In the genomic region with DNA sequence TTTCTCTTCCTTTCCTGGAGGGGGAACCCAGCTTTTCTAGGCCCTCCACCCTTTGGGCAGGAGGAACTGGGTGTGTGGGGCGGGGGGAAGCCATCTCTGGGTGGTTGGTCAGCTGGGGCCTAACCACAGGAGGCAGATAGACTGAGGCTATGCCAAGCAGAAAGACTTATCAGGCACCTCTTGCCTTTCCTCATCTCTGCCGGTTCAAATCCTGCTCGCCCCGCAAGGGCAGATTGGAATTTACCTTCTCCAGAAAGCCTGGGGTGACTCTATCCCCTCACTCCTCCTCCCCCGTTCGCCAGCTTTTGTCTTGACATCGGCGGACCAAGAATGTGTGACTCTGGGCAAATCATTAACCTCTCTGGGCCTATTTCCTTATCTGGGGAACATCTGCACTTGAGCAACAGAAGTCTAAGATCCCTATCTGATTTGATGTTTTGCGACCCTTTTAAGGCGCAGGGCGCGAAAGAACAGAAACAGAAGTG, we compare ENCODE assay signal across 8 cellular contexts. TPM values are rescaled to one million over a fixed set of nuclear protein-coding genes. Genes with fewer than 3 reads are reported as not detected.
DNase-seq lines count a peak whose midpoint lies in the region; ATAC-seq, FAIRE-seq and TF ChIP-seq lines count a peak whose summit lies in the region.

No MANE protein-coding gene starts in this region.

- H3K36me3 ChIP-seq in pancreas: no peaks in the 10 kb centered on the region

- no peak for FAIRE-seq in pancreas (lab: Jason Lieb, UNC)

- 0% methylated on average over 12 of the region's 12 CpGs for WGBS in pancreas, 2 donors

- H3K9me3 ChIP-seq in pancreas: no peaks in the 10 kb centered on the region

- peak overlapping the region; percentile 72 for H3K27ac ChIP-seq in foreskin keratinocyte
- H3K27ac ChIP-seq in pancreas: peak overlapping the region; percentile 92 to 96 (median 94)

- peak overlapping the region; percentile 100 for H3K4me3 ChIP-seq in AG10803 (ENCODE audit: low read length)
- peak overlapping the region; percentile 79 to 98 (median 95) for H3K4me3 ChIP-seq in pancreas

- H3K27me3 ChIP-seq in foreskin keratinocyte (no peaks in the 10 kb centered on the region), pancreas (no peaks in the 10 kb centered on the region)

- intact Hi-C loops in pancreas (cut with DNase I): no loop called here

- H3K4me1 ChIP-seq in foreskin keratinocyte (peaks cover 14% of the 10 kb centered on the region), pancreas (peaks cover 12 to 18% (median 12%) of the 10 kb centered on the region in 3 donors)

- TF ChIP-seq CTCF in AG10803 (conservative IDR thresholded peaks at IDR 0.05; ENCODE audit: low read length): no peak
- TF ChIP-seq CTCF in foreskin keratinocyte (conservative IDR thresholded peaks at IDR 0.05): no peak
- no peak for TF ChIP-seq CTCF in pancreas (IDR thresholded peaks at IDR 0.05)

- DNase-seq in AG10803 (ENCODE audit: low read depth) (peak; percentile 40), NCI-H774 (lab: John Stamatoyannopoulos, UW) (peak; percentile 24), foreskin keratinocyte (no peak), pancreas (peak; percentile 32 to 52 (median 38)), NCI-H1436 treated with DMSO at 0.1 percent for 48 hours (lab: John Stamatoyannopoulos, UW) (no peak)
- DNase-seq in activated T-cell treated with anti-CD3 and anti-CD28 coated beads, Interleukin-2, amount 50 U/mL, for 1 hour: peak; percentile 57

- ATAC-seq in GM18511 (IDR thresholded peaks at IDR 0.05; ENCODE audit: unreplicated experiment): peak; percentile 51
- peak; percentile 33 for ATAC-seq in HG02981 (IDR thresholded peaks at IDR 0.05; ENCODE audit: unreplicated experiment)
- peak; percentile 30 for ATAC-seq in foreskin keratinocyte
- ATAC-seq in pancreas: peak; percentile 32 to 53 (median 45)

RNA-seq across cellular contexts. Expression of gene GARS1, which starts 0.6 kb away (rescaled TPM):
- 223 and 308 TPM in 2 replicates for total RNA-seq in foreskin keratinocyte
- 237 and 318 TPM in 2 replicates for polyA plus RNA-seq in foreskin keratinocyte
- total RNA-seq in pancreas: 100 to 1,000 TPM in 1 of 6 donors, 10 to 100 TPM in 5; 34.0 to 191 (median 39.7) TPM
- 10 to 100 TPM; 45.1 to 56.8 TPM for polyA plus RNA-seq in pancreas

Comparison
In these comparisons a context has a peak if more than half of its experiments do, and no peak if none do; other contexts are left out.
1. DNase-seq: peak in AG10803 (single experiment), NCI-H774 (single experiment), activated T-cell treated with anti-CD3 and anti-CD28 coated beads, Interleukin-2, amount 50 U/mL, for 1 hour (single experiment) and pancreas (6 of 6); none in foreskin keratinocyte (0 of 2) and NCI-H1436 treated with DMSO at 0.1 percent for 48 hours (single experiment).
2. Peak in every context shown above with its lines, with median percentiles within 50 percentile points of each other: ATAC-seq.